Comparison of ENCODE assay signal across 29 cellular contexts in genomic region chr1:88407248-88407647, GRCh38.
"Had no signal": no experiment of that assay in that cellular context is flagged by ENCODE, and none has a peak within 500 bp of the region (broad histone marks: within the 10 kb centered on the region; RNA-seq: fewer than 3 reads in every experiment).

No MANE protein-coding gene starts in this region.

- H3K27me3 ChIP-seq: colonic mucosa, dorsolateral prefrontal cortex, esophagus muscularis mucosa, esophagus squamous epithelium, foreskin keratinocyte, gastrocnemius medialis, gastroesophageal sphincter, heart left ventricle, heart right ventricle had no signal

- FAIRE-seq: colon, endometrium, endothelial cell of umbilical vein, frontal cortex had no signal

- H3K4me3 Mint-ChIP-seq: dendritic cell treated with granulocyte-macrophage colony-stimulating factor and Interleukin-4, amounts not matched to agents 40 ng/mL and 50 ng/mL, for 4 days; effector memory CD8-positive, alpha-beta T cell; endodermal cell had no signal

- H3K36me3 ChIP-seq: colonic mucosa, esophagus muscularis mucosa, esophagus squamous epithelium, gastrocnemius medialis, gastroesophageal sphincter, heart left ventricle, heart right ventricle had no signal

- H3K9me3 ChIP-seq: colonic mucosa, esophagus muscularis mucosa, esophagus squamous epithelium, gastrocnemius medialis, gastroesophageal sphincter had no signal

- H3K4me3 ChIP-seq: colonic mucosa, coronary artery, dorsolateral prefrontal cortex, esophagus muscularis mucosa, esophagus squamous epithelium, gastrocnemius medialis, gastroesophageal sphincter, heart left ventricle, heart right ventricle had no signal

- H3K27ac ChIP-seq: colonic mucosa, coronary artery, dorsolateral prefrontal cortex, epithelial cell of prostate, esophagus muscularis mucosa, esophagus squamous epithelium, foreskin keratinocyte, gastrocnemius medialis, gastroesophageal sphincter, heart left ventricle, heart right ventricle had no signal

- H3K4me1 ChIP-seq: colonic mucosa, esophagus muscularis mucosa, esophagus squamous epithelium, foreskin keratinocyte, gastrocnemius medialis, gastroesophageal sphincter, heart left ventricle, heart right ventricle had no signal

- DNase-seq: colonic mucosa; cortex of kidney; dermis blood vessel endothelial cell; dorsolateral prefrontal cortex; effector CD4-positive, alpha-beta T cell; effector CD8-positive, alpha-beta T cell; effector memory CD4-positive, alpha-beta T cell; effector memory CD8-positive, alpha-beta T cell; endodermal cell; erythroblast; esophagus squamous epithelium; foreskin fibroblast; foreskin keratinocyte; foreskin melanocyte; gastrocnemius medialis; glutamatergic neuron; head of caudate nucleus; heart left ventricle; heart right ventricle had no signal

- H3K27me3 Mint-ChIP-seq: dendritic cell treated with granulocyte-macrophage colony-stimulating factor and Interleukin-4, amounts not matched to agents 40 ng/mL and 50 ng/mL, for 4 days; effector memory CD8-positive, alpha-beta T cell had no signal

- ATAC-seq: effector memory CD8-positive, alpha-beta T cell; esophagus mucosa; foreskin keratinocyte; gastrocnemius medialis; gastroesophageal sphincter; heart left ventricle; heart right ventricle had no signal

- H3K27ac Mint-ChIP-seq: dendritic cell treated with granulocyte-macrophage colony-stimulating factor and Interleukin-4, amounts not matched to agents 40 ng/mL and 50 ng/mL, for 4 days; effector memory CD8-positive, alpha-beta T cell; endodermal cell had no signal
